8 cellular contexts compared by ENCODE assay signal in genomic region chr20:20360464-20360863, GRCh38. TPM values are rescaled to one million over a fixed set of nuclear protein-coding genes. Genes with fewer than 3 reads are reported as not detected.
DNase-seq lines count a peak whose midpoint lies in the region; ATAC-seq and TF ChIP-seq lines count a peak whose summit lies in the region.

No MANE protein-coding gene starts in this region.

- no peak overlapping the region for H3K4me3 ChIP-seq in GM23248
- no peak overlapping the region for H3K4me3 ChIP-seq in upper lobe of right lung

- H4K20me1 ChIP-seq in GM23248 (ENCODE audit: insufficient read depth), result no peaks in the 10 kb centered on the region

- DNase-seq in EH (ENCODE audit: low read depth) (peak; percentile 64), GM23248 (peak; percentile 78), NCI-H1417 treated with DMSO at 0.1 percent for 48 hours (lab: John Stamatoyannopoulos, UW) (peak; percentile 50), T-cell (peak in 5 of 34 experiments; percentile 7 to 18 (median 9)), ecto neural progenitor cell (ENCODE audit: low spot score) (peak; percentile 64), medulla oblongata (ENCODE audit: extremely low spot score) (peak; percentile 80), upper lobe of right lung (no peak)

- no peak overlapping the region for H3K9ac ChIP-seq in GM23248

- no peak overlapping the region for H3K4me2 ChIP-seq in GM23248 (ENCODE audit: unreplicated experiment)

- no peaks in the 10 kb centered on the region; the same call in 1 of the 2 replicates for H3F3A ChIP-seq in GM23248 (ENCODE audit: insufficient read depth)

- no peaks in the 10 kb centered on the region for H3K36me3 ChIP-seq in GM23248 (ENCODE audit: low read depth)
- H3K36me3 ChIP-seq in upper lobe of right lung, result no peaks in the 10 kb centered on the region

- TF ChIP-seq CTCF in upper lobe of right lung (IDR thresholded peaks at IDR 0.05), result peak; percentile 71

- ATAC-seq in T-cell (replicated peaks in 1 of 4), result peak; percentile 40 to 58 (median 51)
- ATAC-seq in upper lobe of right lung, result peak; percentile 90
- no peak for ATAC-seq in HG03095 (IDR thresholded peaks at IDR 0.05; ENCODE audit: unreplicated experiment)

- peaks cover 19 to 28% (median 27%) of the 10 kb centered on the region in 3 donors for H3K4me1 Mint-ChIP-seq in T-cell

- H3K9me2 ChIP-seq in GM23248 (ENCODE audit: insufficient read depth), result no peaks in the 10 kb centered on the region

- H3K27ac Mint-ChIP-seq in T-cell, result peak overlapping the region in 1 of 2 donors; percentile 3

- H3K27ac ChIP-seq in GM23248, result no peak overlapping the region
- H3K27ac ChIP-seq in upper lobe of right lung, result no peak overlapping the region

- H3K4me3 Mint-ChIP-seq in T-cell, result peak overlapping the region in 2 of 3 donors; percentile 5 to 55

- no peak overlapping the region for H2AFZ ChIP-seq in GM23248

- POLR2A ChIA-PET in T-cell (lab: Charles Lee), result no interaction called here

- H3K36me3 Mint-ChIP-seq in T-cell, result no peaks in the 10 kb centered on the region

- H3K9me3 ChIP-seq in GM23248 (ENCODE audit: low read depth) (no peaks in the 10 kb centered on the region), upper lobe of right lung (no peaks in the 10 kb centered on the region)

- intact Hi-C loops in upper lobe of right lung (cut with DNase I), result no loop called here

- H3K27me3 ChIP-seq in GM23248 (replicated peaks; ENCODE audit: insufficient read depth) (peaks cover 47% of the 10 kb centered on the region), upper lobe of right lung (peaks cover 52% of the 10 kb centered on the region)

- H3K9me3 Mint-ChIP-seq in T-cell, result no peaks in the 10 kb centered on the region

- H3K79me2 ChIP-seq in GM23248 (ENCODE audit: insufficient read depth), result no peaks in the 10 kb centered on the region

- CTCF ChIA-PET in T-cell (lab: Charles Lee), result no interaction called here

- in situ Hi-C loops in GM23248 (cut with MboI), result loop anchor here (10.0 kb wide), 1 partner anchor 194 kb away; no protein-coding TSS in a partner anchor

- H3K4me1 ChIP-seq in GM23248 (ENCODE audit: insufficient read depth), result no peaks in the 10 kb centered on the region
- H3K4me1 ChIP-seq in upper lobe of right lung, result peaks cover 14% of the 10 kb centered on the region

- WGBS in GM23248 (ENCODE audit: low coverage in 1 of 2, low lambda C conversion rate in 2 of 2, missing lambda C conversion rate in 2 of 2), 2 experiments, result 16 to 27% methylated on average over 6 of the region's 6 CpGs

- H3K27me3 Mint-ChIP-seq in T-cell, result peaks cover 41 to 47% of the 10 kb centered on the region in 2 donors

RNA-seq across cellular contexts. Expression of gene INSM1, which starts 7.4 kb away (rescaled TPM):
- not detected in 2 replicates for total RNA-seq in GM23248 (2014; rRNA removed; shearing (Covaris generic))
- not detected in 2 replicates for polyA plus RNA-seq in GM23248 (2016; fragmentation: Nextera tagmentation; extraction: Ambion mirVana)
- total RNA-seq in T-cell (not detected), upper lobe of right lung (not detected)
